Comparison of ENCODE assay signal across 6 cellular contexts in the genomic region with DNA sequence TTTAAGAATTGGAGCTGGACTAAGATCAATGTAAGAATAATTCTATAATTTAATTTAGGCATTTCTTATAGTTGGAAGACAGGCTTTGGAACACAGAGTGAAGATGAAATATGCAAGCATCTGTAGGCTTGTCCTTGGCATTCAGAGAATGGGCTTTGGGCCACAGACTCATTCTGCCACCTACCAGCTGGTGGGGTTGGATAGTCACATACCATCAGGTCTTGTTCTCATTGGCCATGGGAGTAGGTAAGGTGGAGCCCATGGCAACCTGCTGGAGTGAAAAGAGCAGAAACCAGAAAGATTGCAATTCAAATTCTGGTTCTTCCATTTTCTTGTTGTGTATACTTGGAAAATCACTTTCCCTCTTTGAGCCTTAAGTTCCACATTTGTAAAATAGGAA.
"Had no signal": no experiment of that assay in that cellular context is flagged by ENCODE, and none has a peak within 500 bp of the region (broad histone marks: within the 10 kb centered on the region; RNA-seq: fewer than 3 reads in every experiment).

No MANE protein-coding gene starts in this region.

- H3K4me2 ChIP-seq: GM23338 had no signal

- H3K4me3 ChIP-seq: GM23338, K562 had no signal

- DNase-seq: H9, HCEC 1CT, IMR-90, KG1 had no signal
